ENCODE assay signal across 8 cellular contexts in the genomic region with DNA sequence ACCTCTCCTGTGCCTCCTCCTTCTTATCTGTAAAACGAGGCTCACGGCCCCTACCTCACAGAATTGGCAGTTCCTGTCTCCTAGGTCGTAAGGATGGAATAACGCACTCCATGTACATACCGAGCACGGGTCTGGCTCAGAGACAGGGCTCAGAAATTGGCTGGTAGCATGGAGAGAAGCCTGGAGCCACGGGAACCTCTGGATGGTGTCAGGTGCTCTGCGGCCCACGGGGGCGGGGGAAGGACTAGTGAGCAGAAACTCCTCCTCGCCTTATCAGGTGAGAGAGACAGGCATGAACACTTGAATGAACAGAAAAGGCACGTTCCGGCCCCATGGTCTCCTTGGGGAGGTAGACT.
DNase-seq lines count a peak whose midpoint lies in the region; ATAC-seq lines count a peak whose summit lies in the region.

No MANE protein-coding gene starts in this region.

- H3K4me1 ChIP-seq in adipocyte (ENCODE audit: control insufficient read depth, insufficient read depth, low read length), result peaks cover 11% of the 10 kb centered on the region

- H3K27me3 Mint-ChIP-seq in stimulated activated naive B cell treated with anti-CD40 and anti-IgM and Interleukin-4, amounts not matched to agents 10 μg/mL and 1 μg/mL and 100 μg/mL, for 72 hours, result peaks cover 45 to 57% of the 10 kb centered on the region in 2 donors

- H3K4me3 Mint-ChIP-seq in stimulated activated naive B cell treated with anti-CD40 and anti-IgM and Interleukin-4, amounts not matched to agents 10 μg/mL and 1 μg/mL and 100 μg/mL, for 72 hours, result peak overlapping the region; percentile 83 to 90

- H3K9ac ChIP-seq in adipocyte (ENCODE audit: low read length), result peak overlapping the region; percentile 68

- H3K9me3 ChIP-seq in adipocyte (ENCODE audit: control insufficient read depth, low read length) (no peaks in the 10 kb centered on the region), iPS-18c (ENCODE audit: control insufficient read depth, insufficient read depth, low read length) (peaks cover 2% of the 10 kb centered on the region)

- DNase-seq in NCI-H2227 (lab: John Stamatoyannopoulos, UW; ENCODE audit: unreplicated experiment) (peak; percentile 50), NCI-H2227 treated with DMSO at 0.1 percent for 48 hours (lab: John Stamatoyannopoulos, UW) (no peak), adipocyte (ENCODE audit: low read depth) (no peak), Ammon's horn (ENCODE audit: low spot score) (no peak), AG08396 (ENCODE audit: low spot score) (no peak)
- DNase-seq in stimulated activated naive B cell treated with anti-CD40 and anti-IgM and Interleukin-4, amounts not matched to agents 10 μg/mL and 1 μg/mL and 100 μg/mL, for 72 hours, result no peak

- H3K4me1 Mint-ChIP-seq in stimulated activated naive B cell treated with anti-CD40 and anti-IgM and Interleukin-4, amounts not matched to agents 10 μg/mL and 1 μg/mL and 100 μg/mL, for 72 hours, result peaks cover 3 to 13% of the 10 kb centered on the region in 2 donors

- H3K9me3 Mint-ChIP-seq in stimulated activated naive B cell treated with anti-CD40 and anti-IgM and Interleukin-4, amounts not matched to agents 10 μg/mL and 1 μg/mL and 100 μg/mL, for 72 hours, result no peaks in the 10 kb centered on the region

- H3K36me3 Mint-ChIP-seq in stimulated activated naive B cell treated with anti-CD40 and anti-IgM and Interleukin-4, amounts not matched to agents 10 μg/mL and 1 μg/mL and 100 μg/mL, for 72 hours, result no peaks in the 10 kb centered on the region

- peaks cover 10% of the 10 kb centered on the region for H3K27me3 ChIP-seq in adipocyte (replicated peaks; ENCODE audit: control insufficient read depth, insufficient read depth, low read length)

- peak; percentile 29 for ATAC-seq in HG03432 (IDR thresholded peaks at IDR 0.05; ENCODE audit: unreplicated experiment)
- ATAC-seq in stimulated activated naive B cell treated with anti-CD40 and anti-IgM and Interleukin-4, amounts not matched to agents 10 μg/mL and 1 μg/mL and 100 μg/mL, for 72 hours (replicated peaks), result peak; percentile 32 to 40

- H3K4me3 ChIP-seq in adipocyte (ENCODE audit: low read length) (peak overlapping the region; percentile 84), iPS-18c (ENCODE audit: insufficient read depth, low read depth, low read length) (peak overlapping the region; percentile 50)

- no peak overlapping the region for H3K27ac Mint-ChIP-seq in stimulated activated naive B cell treated with anti-CD40 and anti-IgM and Interleukin-4, amounts not matched to agents 10 μg/mL and 1 μg/mL and 100 μg/mL, for 72 hours

- H3K36me3 ChIP-seq in adipocyte (ENCODE audit: control insufficient read depth, insufficient read depth, low read length, severe bottlenecking), result no peaks in the 10 kb centered on the region
